ENCODE assay signal across 9 cellular contexts in the genomic region with DNA sequence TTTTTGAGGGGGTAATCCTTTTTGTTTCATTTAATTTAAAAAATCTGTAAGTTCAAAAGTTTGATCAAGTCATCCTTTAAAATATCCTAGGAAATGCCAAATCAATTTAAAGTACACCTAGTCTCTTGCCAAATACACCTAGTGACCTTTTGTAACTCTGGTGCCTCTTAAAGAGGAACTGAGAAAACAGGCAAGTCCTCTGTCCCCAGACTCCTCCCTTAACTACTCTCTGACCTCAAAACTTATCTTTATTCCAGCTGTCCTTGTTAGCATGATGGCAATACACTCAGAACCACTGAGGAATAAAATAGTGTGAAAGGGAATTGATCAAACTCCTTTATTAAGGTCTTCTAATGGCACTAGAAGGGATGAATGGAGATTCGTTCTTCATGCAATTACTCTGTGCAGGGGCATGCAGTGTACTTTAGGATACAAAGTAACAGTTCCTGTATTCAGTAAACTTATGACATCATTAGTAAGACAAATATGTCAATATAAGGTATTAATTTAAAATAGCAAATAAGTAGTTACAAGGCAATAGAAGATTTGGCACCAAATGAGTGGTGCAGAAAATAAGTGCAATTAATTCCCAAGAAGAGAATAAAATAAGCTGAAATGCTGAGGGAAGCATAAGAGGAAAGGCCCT. TPM values are rescaled to one million over a fixed set of nuclear protein-coding genes. Genes with fewer than 3 reads are reported as not detected.
DNase-seq lines count a peak whose midpoint lies in the region; ATAC-seq and TF ChIP-seq lines count a peak whose summit lies in the region.
"Had no signal": no experiment of that assay in that cellular context is flagged by ENCODE, and none has a peak within 500 bp of the region (broad histone marks: within the 10 kb centered on the region; RNA-seq: fewer than 3 reads in every experiment).

No MANE protein-coding gene starts in this region.

- H3K4me2 ChIP-seq in hepatocyte, result no peak overlapping the region

- no peaks in the 10 kb centered on the region for H3K27me3 ChIP-seq in hepatocyte
- H3K27me3 ChIP-seq: right lobe of liver had no signal

- H3K4me1 ChIP-seq in hepatocyte (ENCODE audit: insufficient read depth), result no peaks in the 10 kb centered on the region

- H3K36me3 ChIP-seq in hepatocyte (replicated peaks; ENCODE audit: insufficient read depth, low read depth), result no peaks in the 10 kb centered on the region
- H3K36me3 ChIP-seq: right lobe of liver had no signal

- no peaks in the 10 kb centered on the region for H3K79me2 ChIP-seq in hepatocyte

- no peak overlapping the region for H3K4me3 ChIP-seq in hepatocyte
- H3K4me3 ChIP-seq: right lobe of liver had no signal

- peaks cover 65% of the 10 kb centered on the region for H3K4me1 Mint-ChIP-seq in WTC11

- H3K36me3 Mint-ChIP-seq in WTC11, result no peaks in the 10 kb centered on the region

- WGBS in hepatocyte (ENCODE audit: low lambda C conversion rate, missing lambda C conversion rate), result 88% methylated on average over 1 of the region's 1 CpG

- ATAC-seq in GM21381 (IDR thresholded peaks at IDR 0.05; ENCODE audit: unreplicated experiment), result peak; percentile 90
- peak; percentile 97 for ATAC-seq in HG03175 (IDR thresholded peaks at IDR 0.05; ENCODE audit: unreplicated experiment)
- no peak for ATAC-seq in WTC11

- H3K27ac ChIP-seq in hepatocyte (no peak overlapping the region), RWPE1 (no peak overlapping the region)
- H3K27ac ChIP-seq: right lobe of liver had no signal

- no peaks in the 10 kb centered on the region for H3K9me2 ChIP-seq in hepatocyte (replicated peaks; ENCODE audit: insufficient read depth)

- CTCF ChIA-PET in WTC11 (lab: Charles Lee) (no interaction called here), RWPE1 (lab: Yijun Ruan, JAX) (no interaction called here)

- H3K4me3 Mint-ChIP-seq in WTC11, result no peak overlapping the region

- H3K9me3 Mint-ChIP-seq in WTC11, result no peaks in the 10 kb centered on the region

- peak overlapping the region; percentile 90 for H3K27ac Mint-ChIP-seq in WTC11

- no peak overlapping the region for H2AFZ ChIP-seq in hepatocyte

- TF ChIP-seq CTCF in GM10266 (IDR thresholded peaks at IDR 0.05; ENCODE audit: control insufficient read depth, insufficient read depth, low read depth, missing control alignments) (no peak), WTC11 (IDR thresholded peaks at IDR 0.05) (no peak), hepatocyte (IDR thresholded peaks at IDR 0.05; ENCODE audit: poor library complexity) (no peak), RWPE1 (conservative IDR thresholded peaks at IDR 0.05; ENCODE audit: low read depth) (no peak)

- POLR2A ChIA-PET in WTC11 (lab: Charles Lee) (no interaction called here), RWPE1 (lab: Yijun Ruan, JAX; ENCODE audit: low non-redundant PET) (no interaction called here)

- peaks cover 5% of the 10 kb centered on the region for H3K27me3 Mint-ChIP-seq in WTC11 (ENCODE audit: low read depth)

- H3K9me3 ChIP-seq in hepatocyte (ENCODE audit: low read depth), result no peaks in the 10 kb centered on the region
- H3K9me3 ChIP-seq: right lobe of liver had no signal

- DNase-seq in GM10266 (ENCODE audit: extremely low spot score) (peak; percentile 68), WTC11 (ENCODE audit: low spot score) (no peak), hepatocyte (ENCODE audit: low spot score) (no peak), SHP77 (lab: John Stamatoyannopoulos, UW) (no peak), RWPE1 (ENCODE audit: low spot score) (no peak), NCI-H510A (lab: John Stamatoyannopoulos, UW) (no peak)
- DNase-seq: right lobe of liver had no signal

- H4K20me1 ChIP-seq in hepatocyte (ENCODE audit: insufficient read depth, poor library complexity, severe bottlenecking), result no peaks in the 10 kb centered on the region

TF ChIP-seq in WTC11, 78 proteins besides CTCF, POLR2A, EP300 and RAD21:
- TF ChIP-seq, protein P1, sequence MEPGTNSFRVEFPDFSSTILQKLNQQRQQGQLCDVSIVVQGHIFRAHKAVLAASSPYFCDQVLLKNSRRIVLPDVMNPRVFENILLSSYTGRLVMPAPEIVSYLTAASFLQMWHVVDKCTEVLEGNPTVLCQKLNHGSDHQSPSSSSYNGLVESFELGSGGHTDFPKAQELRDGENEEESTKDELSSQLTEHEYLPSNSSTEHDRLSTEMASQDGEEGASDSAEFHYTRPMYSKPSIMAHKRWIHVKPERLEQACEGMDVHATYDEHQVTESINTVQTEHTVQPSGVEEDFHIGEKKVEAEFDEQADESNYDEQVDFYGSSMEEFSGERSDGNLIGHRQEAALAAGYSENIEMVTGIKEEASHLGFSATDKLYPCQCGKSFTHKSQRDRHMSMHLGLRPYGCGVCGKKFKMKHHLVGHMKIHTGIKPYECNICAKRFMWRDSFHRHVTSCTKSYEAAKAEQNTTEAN (CRISPR knock-in tag; IDR thresholded peaks at IDR 0.05), result no peak

RNA-seq across cellular contexts. Expression of gene FAR2, which starts 3.3 kb away (rescaled TPM):
- total RNA-seq in WTC11 (2021) (20.0 to 27.2 TPM (median 25.9 TPM) in 3 replicates), hepatocyte (4.4 and 5.2 TPM in 2 replicates)
- 2.4 and 2.7 TPM in 2 replicates for polyA plus RNA-seq in hepatocyte
